In genomic region chr12:109744991-109745942, GRCh38 we compare ENCODE assay signal across 1 cellular context.
TF ChIP-seq lines count a peak whose summit lies in the region.

No MANE protein-coding gene starts in this region.

TF ChIP-seq in GM12878, 131 proteins besides CTCF, POLR2A, EP300 and RAD21:
- no peak for TF ChIP-seq E2F8 (IDR thresholded peaks at IDR 0.05; ENCODE audit: low read depth, partially characterized antibody)
- TF ChIP-seq GABPA (IDR thresholded peaks at IDR 0.05; ENCODE audit: low read depth) = no peak
- no peak for TF ChIP-seq CHD1 (IDR thresholded peaks at IDR 0.05; ENCODE audit: low read depth, low read length)
- TF ChIP-seq FOS (IDR thresholded peaks at IDR 0.05; ENCODE audit: borderline replicate concordance, extremely low read depth, insufficient read length) = no peak
- no peak for TF ChIP-seq SREBF2 (IDR thresholded peaks at IDR 0.05; ENCODE audit: low read length)
- no peak for TF ChIP-seq SREBF1 (IDR thresholded peaks at IDR 0.05; ENCODE audit: low read length)
- no peak for TF ChIP-seq JUNB (IDR thresholded peaks at IDR 0.05)
- no peak for TF ChIP-seq LARP7 (IDR thresholded peaks at IDR 0.05)
- TF ChIP-seq ZZZ3 (IDR thresholded peaks at IDR 0.05; ENCODE audit: control insufficient read depth, insufficient read length, low read depth) = no peak
- no peak for TF ChIP-seq E2F4 (IDR thresholded peaks at IDR 0.05; ENCODE audit: low read depth, low read length)
- TF ChIP-seq SRF (IDR thresholded peaks at IDR 0.05; ENCODE audit: low read depth in 2 of 2, low read length in 2 of 2) = no peak
- no peak for TF ChIP-seq E4F1 (IDR thresholded peaks at IDR 0.05; ENCODE audit: borderline replicate concordance, partially characterized antibody)
- no peak for TF ChIP-seq SMAD5 (IDR thresholded peaks at IDR 0.05; ENCODE audit: low read depth)
- TF ChIP-seq ZBTB4 (CRISPR knock-in tag; IDR thresholded peaks at IDR 0.05) = no peak
- TF ChIP-seq CREM (IDR thresholded peaks at IDR 0.05; ENCODE audit: low read depth) = no peak
- TF ChIP-seq IKZF1 (conservative IDR thresholded peaks at IDR 0.05) = no peak
- TF ChIP-seq ATF3 (IDR thresholded peaks at IDR 0.05; ENCODE audit: borderline replicate concordance, extremely low read depth, low read depth, low read length) = no peak
